4 cellular contexts compared by ENCODE assay signal in genomic region chr12:52752516-52752915, GRCh38. TPM values are rescaled to one million over a fixed set of nuclear protein-coding genes. Genes with fewer than 3 reads are reported as not detected.
"Had no signal": no experiment of that assay in that cellular context is flagged by ENCODE, and none has a peak within 500 bp of the region (broad histone marks: within the 10 kb centered on the region; RNA-seq: fewer than 3 reads in every experiment).

No MANE protein-coding gene starts in this region.

- DNase-seq: GDM1, GF-D8 had no signal

- H3K4me3 ChIP-seq: GM12878 had no signal

RNA-seq across cellular contexts. Expression of gene KRT76, which starts 24.6 kb away (rescaled TPM):
- total RNA-seq: G401, GM12878 had no signal

RNA-seq across cellular contexts. Expression of gene KRT3, which starts 43.4 kb away (rescaled TPM):
- total RNA-seq: G401, GM12878 had no signal

RNA-seq across cellular contexts. Expression of gene KRT77, which starts 49.2 kb away (rescaled TPM):
- total RNA-seq: G401, GM12878 had no signal
